23 cellular contexts compared by ENCODE assay signal in the genomic region with DNA sequence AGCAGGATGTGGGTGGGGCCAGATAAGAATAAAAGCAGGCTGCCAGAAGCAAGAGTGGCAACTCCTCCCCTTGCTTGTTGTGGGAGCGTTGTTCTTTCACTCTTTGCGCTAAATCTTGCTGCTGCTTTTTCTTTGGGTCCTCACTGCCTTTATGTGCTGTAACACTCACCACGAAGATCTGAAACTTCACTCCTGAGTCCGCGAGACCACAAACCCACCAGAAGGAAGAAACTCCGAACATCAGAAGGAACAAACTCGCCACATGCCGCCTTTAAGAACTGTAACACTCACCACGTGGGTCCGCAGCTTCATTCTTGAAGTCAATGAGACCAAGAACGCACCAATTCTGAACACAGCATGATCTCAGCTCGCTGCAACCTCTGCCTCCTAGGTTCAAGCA.
DNase-seq lines count a peak whose midpoint lies in the region; ATAC-seq and TF ChIP-seq lines count a peak whose summit lies in the region.
"Had no signal": no experiment of that assay in that cellular context is flagged by ENCODE, and none has a peak within 500 bp of the region (broad histone marks: within the 10 kb centered on the region; RNA-seq: fewer than 3 reads in every experiment).

No MANE protein-coding gene starts in this region.

- CTCF ChIA-PET in WTC11 (lab: Charles Lee): no interaction called here

- no peak for ATAC-seq in WTC11
- no peak for ATAC-seq in activated naive CD8-positive, alpha-beta T cell treated with anti-CD3 and anti-CD28 coated beads, Interleukin-2, amount 10 ng/mL, durations not matched to agents 7 days and 5 days (ENCODE audit: low read depth)
- ATAC-seq in Right ventricle myocardium superior (ENCODE audit: poor library complexity): no peak
- ATAC-seq: pancreas, upper lobe of right lung had no signal

- no peak overlapping the region for H3K4me3 Mint-ChIP-seq in WTC11
- peak overlapping the region; percentile 51 for H3K4me3 Mint-ChIP-seq in activated naive CD8-positive, alpha-beta T cell treated with anti-CD3 and anti-CD28 coated beads, Interleukin-2, amount 10 ng/mL, durations not matched to agents 7 days and 5 days
- H3K4me3 Mint-ChIP-seq: nephron progenitor cell had no signal

- peaks cover 12% of the 10 kb centered on the region for H3K9me3 Mint-ChIP-seq in WTC11
- H3K9me3 Mint-ChIP-seq in activated naive CD8-positive, alpha-beta T cell treated with anti-CD3 and anti-CD28 coated beads, Interleukin-2, amount 10 ng/mL, durations not matched to agents 7 days and 5 days: no peaks in the 10 kb centered on the region

- no peaks in the 10 kb centered on the region; the same call in 1 of the 2 replicates for H3K36me3 Mint-ChIP-seq in WTC11
- no peaks in the 10 kb centered on the region for H3K36me3 Mint-ChIP-seq in activated naive CD8-positive, alpha-beta T cell treated with anti-CD3 and anti-CD28 coated beads, Interleukin-2, amount 10 ng/mL, durations not matched to agents 7 days and 5 days

- POLR2A ChIA-PET in WTC11 (lab: Charles Lee): no interaction called here
- POLR2A ChIA-PET in activated naive CD8-positive, alpha-beta T cell treated with anti-CD3 and anti-CD28 coated beads, Interleukin-2, amount 10 ng/mL, durations not matched to agents 7 days and 5 days (lab: Charles Lee): no interaction called here

- intact Hi-C loops in Right ventricle myocardium superior (cut with DNase I): no loop called here

- no peak for TF ChIP-seq CTCF in WTC11 (IDR thresholded peaks at IDR 0.05)

- no peaks in the 10 kb centered on the region for H3K27me3 Mint-ChIP-seq in WTC11 (ENCODE audit: low read depth)
- no peaks in the 10 kb centered on the region for H3K27me3 Mint-ChIP-seq in activated naive CD8-positive, alpha-beta T cell treated with anti-CD3 and anti-CD28 coated beads, Interleukin-2, amount 10 ng/mL, durations not matched to agents 7 days and 5 days

- no peak overlapping the region for H3K27ac Mint-ChIP-seq in WTC11
- no peak overlapping the region for H3K27ac Mint-ChIP-seq in activated naive CD8-positive, alpha-beta T cell treated with anti-CD3 and anti-CD28 coated beads, Interleukin-2, amount 10 ng/mL, durations not matched to agents 7 days and 5 days
- H3K27ac Mint-ChIP-seq: activated naive CD4-positive, alpha-beta T cell treated with anti-CD3 and anti-CD28 coated beads, Interleukin-2, amount 50 U/mL, for 72 hours; nephron progenitor cell had no signal

- DNase-seq in stimulated activated CD4-positive, alpha-beta T cell treated with anti-CD3 and anti-CD28 coated beads, Interleukin-15, amount 100 ng/mL, for 24 hours: peak; percentile 5
- DNase-seq in stimulated activated CD4-positive, alpha-beta T cell treated with anti-CD3 and anti-CD28 coated beads, Interleukin-4, amount 100 ng/mL, for 4 hours: no peak
- DNase-seq in WTC11 (ENCODE audit: low spot score) (no peak), NCI-H446 treated with DMSO at 0.1 percent for 48 hours (lab: John Stamatoyannopoulos, UW) (no peak), Right ventricle myocardium superior (no peak), NCI-H1048 (lab: John Stamatoyannopoulos, UW) (no peak)
- DNase-seq in activated naive CD8-positive, alpha-beta T cell treated with anti-CD3 and anti-CD28 coated beads, Interleukin-2, amount 10 ng/mL, durations not matched to agents 7 days and 5 days: no peak
- DNase-seq: activated CD4-positive, alpha-beta T cell treated with anti-CD3 and anti-CD28 coated beads for 1 hour; activated CD8-positive, alpha-beta memory T cell treated with anti-CD3 and anti-CD28 coated beads, Interleukin-2, amount 50 U/mL, for 4 hours; C1 segment of cervical spinal cord; Calu3; effector memory CD4-positive, alpha-beta T cell; HCEC 1CT; kidney; NCI-H1417 treated with DMSO at 0.1 percent for 48 hours; NCI-H345; NCI-H748 treated with DMSO at 0.1 percent for 48 hours; nephron progenitor cell; pancreas; SJCRH30; stimulated activated CD4-positive, alpha-beta T cell treated with anti-CD3 and anti-CD28 coated beads, Interleukin-2, amount 100 ng/mL, for 24 hours; upper lobe of right lung had no signal

- no peaks in the 10 kb centered on the region for H3K4me1 Mint-ChIP-seq in WTC11
- peaks cover 5% of the 10 kb centered on the region for H3K4me1 Mint-ChIP-seq in activated naive CD8-positive, alpha-beta T cell treated with anti-CD3 and anti-CD28 coated beads, Interleukin-2, amount 10 ng/mL, durations not matched to agents 7 days and 5 days
- H3K4me1 Mint-ChIP-seq: nephron progenitor cell had no signal

TF ChIP-seq in WTC11, 78 proteins besides CTCF, POLR2A, EP300 and RAD21:
- no peak for TF ChIP-seq PRDM15 (CRISPR knock-in tag; IDR thresholded peaks at IDR 0.05)
- no peak for TF ChIP-seq GABPB1 (CRISPR knock-in tag; IDR thresholded peaks at IDR 0.05)
- 0 out of 2 replicates have a peak, but pooled peaks have one; percentile 18 for TF ChIP-seq NFYB (CRISPR knock-in tag; conservative IDR thresholded peaks at IDR 0.05; ENCODE audit: low read depth)
TF ChIP-seq in WTC11: peak in this region for 1.
